Comparison of ENCODE assay signal across 8 cellular contexts in the genomic region with DNA sequence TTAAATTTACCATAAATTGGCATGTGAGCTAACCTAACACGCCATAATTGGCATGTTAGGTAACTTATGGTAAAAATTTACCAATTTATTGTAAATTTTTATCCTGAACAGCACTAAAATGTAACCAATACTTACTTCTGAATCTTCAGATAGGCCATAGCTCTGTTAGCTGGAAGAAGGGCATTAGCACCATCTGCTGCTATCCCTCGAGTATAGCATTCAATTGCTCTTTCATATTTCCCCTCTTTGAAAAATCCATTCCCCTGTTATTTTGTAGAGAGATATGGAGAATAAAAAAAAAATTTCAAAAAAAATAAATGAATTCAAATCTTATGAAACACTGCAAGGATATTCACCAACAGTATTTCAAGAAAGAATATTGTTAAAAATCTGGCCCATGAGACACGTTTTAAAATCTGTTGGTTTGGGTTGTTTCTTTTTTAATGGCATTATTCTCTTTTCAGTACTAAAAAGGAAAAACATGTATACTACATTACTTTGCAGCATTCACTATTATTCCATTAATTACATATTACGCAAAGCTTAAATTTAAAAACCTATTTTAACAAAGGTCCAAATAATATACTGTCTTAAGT. TPM values are rescaled to one million over a fixed set of nuclear protein-coding genes. Genes with fewer than 3 reads are reported as not detected.
DNase-seq lines count a peak whose midpoint lies in the region; ATAC-seq, FAIRE-seq and TF ChIP-seq lines count a peak whose summit lies in the region.

No MANE protein-coding gene starts in this region.

- H3K27me3 ChIP-seq in GM12878 (replicated peaks in 1 of 2; ENCODE audit: control insufficient read depth in 2 of 2, insufficient read depth in 2 of 2, low read length in 1 of 2) (no peaks in the 10 kb centered on the region), kidney epithelial cell (ENCODE audit: control insufficient read depth, insufficient read depth, low read length) (no peaks in the 10 kb centered on the region)

- H3K4me3 ChIP-seq in GM12878 (no peak overlapping the region), kidney epithelial cell (ENCODE audit: low read depth, low read length) (no peak overlapping the region)

- BruUV-seq in GM12878 (replicated peaks; lab: Mats Ljungman, UMichigan), result no TSS peak

- no peaks in the 10 kb centered on the region for H3K9me3 ChIP-seq in GM12878 (replicated peaks; ENCODE audit: control insufficient read depth, insufficient read depth, low read length)

- H3K4me1 ChIP-seq in GM12878 (ENCODE audit: control insufficient read depth, insufficient read depth, low read length), result no peaks in the 10 kb centered on the region

- H4K20me1 ChIP-seq in GM12878 (ENCODE audit: control insufficient read depth, insufficient read depth), result no peaks in the 10 kb centered on the region

- TF ChIP-seq EP300 in GM12878 (IDR thresholded peaks at IDR 0.05; ENCODE audit: borderline replicate concordance in 1 of 2, control insufficient read depth in 1 of 2, low read depth in 2 of 2, low read length in 2 of 2), result no peak

- RAD21 ChIA-PET in GM12878 (lab: Charles Lee; ENCODE audit: unreplicated experiment), result interaction anchor here (1.1 to 1.9 kb wide), 5 partner anchors 11 to 655 kb away, joined by 4 to 16 read pairs (median 8); no protein-coding TSS in a partner anchor

- H3K4me2 ChIP-seq in GM12878 (ENCODE audit: control insufficient read depth, insufficient read depth), result no peak overlapping the region

- peak; percentile 57 for ATAC-seq in GM18861 (IDR thresholded peaks at IDR 0.05; ENCODE audit: unreplicated experiment)
- ATAC-seq in GM12878, result peak; percentile 66
- no peak for ATAC-seq in GM19455 (IDR thresholded peaks at IDR 0.05; ENCODE audit: unreplicated experiment)
- no peak for ATAC-seq in GM21723 (IDR thresholded peaks at IDR 0.05; ENCODE audit: unreplicated experiment)

- peaks cover 1 to 8% of the 10 kb centered on the region in 2 experiments; a peak in 3 of 4 replicates for H3K36me3 ChIP-seq in GM12878 (ENCODE audit: control insufficient read depth in 2 of 2, insufficient read depth in 2 of 2, low read length in 1 of 2)
- H3K36me3 ChIP-seq in kidney epithelial cell (ENCODE audit: control insufficient read depth, insufficient read depth, low read length), result no peaks in the 10 kb centered on the region

- FAIRE-seq in GM12878 (lab: Jason Lieb, UNC), result no peak

- CTCF ChIA-PET in GM12878 (lab: Yijun Ruan, JAX), result interaction anchor here (0.6 to 5.4 kb wide), 14 partner anchors 11 to 654 kb away, joined by 3 to 65 read pairs (median 4); no protein-coding TSS in a partner anchor

- no peaks in the 10 kb centered on the region for H3K79me2 ChIP-seq in GM12878 (ENCODE audit: control insufficient read depth, insufficient read depth, low read length)

- no peak overlapping the region for H3K27ac ChIP-seq in GM12878 (ENCODE audit: control insufficient read depth, insufficient read depth)

- SMC1A ChIA-PET in GM12878 (lab: Charles Lee; ENCODE audit: uncharacterized antibody, unreplicated experiment), result interaction anchor here (0.6 to 2.2 kb wide), 13 partner anchors 12 to 654 kb away, joined by 3 to 23 read pairs (median 3); no protein-coding TSS in a partner anchor

- TF ChIP-seq POLR2A in GM12878 (IDR thresholded peaks at IDR 0.05; ENCODE audit: low read depth, low read length), result no peak

- intact Hi-C loops in GM12878 (cut with micrococcal nuclease; ENCODE audit: unreplicated experiment), result no loop called here

- peak; percentile 37 for DNase-seq in CD1c-positive myeloid dendritic cell (ENCODE audit: extremely low spot score)
- DNase-seq in NCI-H446 treated with DMSO at 0.1 percent for 48 hours (lab: John Stamatoyannopoulos, UW), result peak; percentile 5
- DNase-seq in GM12878 (ENCODE audit: low read depth, low spot score), result no peak
- DNase-seq in kidney epithelial cell (ENCODE audit: low read depth), result no peak
- DNase-seq in KG1 (lab: John Stamatoyannopoulos, UW), result no peak

- peak; percentile 51 to 67 (median 56); a peak in 5 of 6 replicates for TF ChIP-seq CTCF in GM12878 (IDR thresholded peaks at IDR 0.05 in 2 of 3, conservative IDR thresholded peaks at IDR 0.05 in 1 of 3; ENCODE audit: control insufficient read depth in 2 of 3, extremely low read depth in 1 of 3, insufficient read depth in 1 of 3, low read depth in 3 of 3, low read length in 3 of 3)
- TF ChIP-seq CTCF in kidney epithelial cell (IDR thresholded peaks at IDR 0.05; ENCODE audit: insufficient read depth, low read length, poor library complexity, severe bottlenecking), result peak; percentile 77

- TF ChIP-seq RAD21 in GM12878 (IDR thresholded peaks at IDR 0.05; ENCODE audit: insufficient read depth, low read depth, low read length), result peak; percentile 75

- no peak overlapping the region for H3K9ac ChIP-seq in GM12878 (ENCODE audit: control insufficient read depth, insufficient read depth, low read length)

- POLR2A ChIA-PET in GM12878 (lab: Charles Lee), result no interaction called here

- H2AFZ ChIP-seq in GM12878 (ENCODE audit: control insufficient read depth, low read depth, low read length), result no peak overlapping the region

- WGBS in GM12878 (ENCODE audit: insufficient coverage, insufficient replicate concordance, low lambda C conversion rate, missing lambda C conversion rate), result 78% methylated on average over 4 of the region's 4 CpGs

- in situ Hi-C loops in GM12878 (cut with MboI), result loop anchor here (10.0 kb wide), 1 partner anchor 652 kb away; no protein-coding TSS in a partner anchor

TF ChIP-seq in GM12878, 131 proteins besides CTCF, POLR2A, EP300 and RAD21:
- TF ChIP-seq, protein P1, sequence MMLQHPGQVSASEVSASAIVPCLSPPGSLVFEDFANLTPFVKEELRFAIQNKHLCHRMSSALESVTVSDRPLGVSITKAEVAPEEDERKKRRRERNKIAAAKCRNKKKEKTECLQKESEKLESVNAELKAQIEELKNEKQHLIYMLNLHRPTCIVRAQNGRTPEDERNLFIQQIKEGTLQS (IDR thresholded peaks at IDR 0.05; ENCODE audit: borderline replicate concordance, extremely low read depth, low read depth, low read length), result no peak
- TF ChIP-seq SMC3 (IDR thresholded peaks at IDR 0.05; ENCODE audit: borderline replicate concordance, low read length), result peak; percentile 61; the same call in 1 of the 2 replicates

RNA-seq across cellular contexts. Expression of a gene that starts 19.1 kb away (rescaled TPM):
- total RNA-seq in GM12878 (2013; cell fraction: nucleolus; rRNA removed), result 25.2 and 27.8 TPM in 2 replicates
- 17.4 and 19.1 TPM in 2 replicates for total RNA-seq in GM12878 (2014; rRNA removed)
- total RNA-seq in GM12878 (2014; rRNA removed; fragmentation: Illumina TruSeq; extraction: Trizol), result 34.5 and 36.9 TPM in 2 replicates
- total RNA-seq in GM12878 (2021), result 31.2 and 32.3 TPM in 2 replicates
- 8.1 TPM for polyA plus RNA-seq in GM12878 (2011; ENCODE audit: low read depth)
- polyA plus RNA-seq in GM12878 (2011; rRNA removed), result 21.3 and 42.1 TPM in 2 replicates
- polyA plus RNA-seq in GM12878 (2011; cell fraction: cytosol; rRNA removed), result 5.6 and 6.2 TPM in 2 replicates
- polyA plus RNA-seq in GM12878 (2011; cell fraction: nucleus; rRNA removed), result 6.8 and 9.0 TPM in 2 replicates
- 15.4 and 19.6 TPM in 2 replicates for polyA plus RNA-seq in GM12878 (2012)
- 49.1 and 52.8 TPM in 2 replicates for polyA plus RNA-seq in GM12878 (2014; fragmentation: Illumina TruSeq; extraction: Trizol)
- 10 to 100 TPM; 14.1 to 24.5 TPM for polyA plus RNA-seq in GM12878 (2014; fragmentation: Nextera tagmentation; extraction: Ambion mirVana)
- 20.1 and 24.4 TPM in 2 replicates for polyA plus RNA-seq in GM12878 (2014; rRNA removed)
- 10 to 100 TPM; 49.8 to 50.6 TPM for polyA plus RNA-seq in GM12878 (2016; fragmentation: Nextera tagmentation; extraction: Ambion mirVana)
- 8.3 and 15.1 TPM in 2 replicates for polyA minus RNA-seq in GM12878 (2011; rRNA and poly(A)+ RNA removed)
- 5.7 and 8.9 TPM in 2 replicates for polyA minus RNA-seq in GM12878 (2011; cell fraction: cytosol; rRNA and poly(A)+ RNA removed)
- polyA minus RNA-seq in GM12878 (2011; cell fraction: nucleus; rRNA and poly(A)+ RNA removed), result 7.7 and 13.3 TPM in 2 replicates
- 15.7 and 27.7 TPM in 2 replicates for total RNA-seq in kidney epithelial cell

RNA-seq across cellular contexts. Expression of a gene that starts 38.5 kb away (rescaled TPM):
- not detected in 2 replicates for total RNA-seq in GM12878 (2013; cell fraction: nucleolus; rRNA removed)
- 0.17 TPM in 1 of 2 replicates, not detected in the other for total RNA-seq in GM12878 (2014; rRNA removed)
- 0.09 TPM in 1 of 2 replicates, not detected in the other for total RNA-seq in GM12878 (2014; rRNA removed; fragmentation: Illumina TruSeq; extraction: Trizol)
- 0.21 TPM in 1 of 2 replicates, not detected in the other for total RNA-seq in GM12878 (2021)
- polyA plus RNA-seq in GM12878 (2011; ENCODE audit: low read depth), result 0.13 TPM
- 0.03 TPM in 1 of 2 replicates, not detected in the other for polyA plus RNA-seq in GM12878 (2011; rRNA removed)
- not detected in 2 replicates for polyA plus RNA-seq in GM12878 (2011; cell fraction: cytosol; rRNA removed)
- 0.09 TPM in 1 of 2 replicates, not detected in the other for polyA plus RNA-seq in GM12878 (2011; cell fraction: nucleus; rRNA removed)
- polyA plus RNA-seq in GM12878 (2012), result 0.16 TPM in 1 of 2 replicates, not detected in the other
- polyA plus RNA-seq in GM12878 (2014; fragmentation: Illumina TruSeq; extraction: Trizol), result 0.10 and 0.19 TPM in 2 replicates
- polyA plus RNA-seq in GM12878 (2014; fragmentation: Nextera tagmentation; extraction: Ambion mirVana), result under 1 TPM in 1 of 2 experiments, not detected in 1; 0.15 TPM
- polyA plus RNA-seq in GM12878 (2014; rRNA removed), result 0.08 and 0.11 TPM in 2 replicates
- not detected for polyA plus RNA-seq in GM12878 (2016; fragmentation: Nextera tagmentation; extraction: Ambion mirVana)
- polyA minus RNA-seq in GM12878 (2011; rRNA and poly(A)+ RNA removed), result not detected in 2 replicates
- not detected in 2 replicates for polyA minus RNA-seq in GM12878 (2011; cell fraction: cytosol; rRNA and poly(A)+ RNA removed)
- not detected in 2 replicates for polyA minus RNA-seq in GM12878 (2011; cell fraction: nucleus; rRNA and poly(A)+ RNA removed)
- not detected in 2 replicates for total RNA-seq in kidney epithelial cell

Comparison
In these comparisons a context has a peak if more than half of its experiments do, and no peak if none do; other contexts are left out.
1. DNase-seq: peak in CD1c-positive myeloid dendritic cell (single experiment) and NCI-H446 treated with DMSO at 0.1 percent for 48 hours (single experiment); none in GM12878 (single experiment), kidney epithelial cell (single experiment) and KG1 (single experiment).
2. ATAC-seq: peak in GM18861 (single experiment) and GM12878 (single experiment); none in GM19455 (single experiment) and GM21723 (single experiment).